ENCODE assay signal across 8 cellular contexts in genomic region chr14:73743431-73743931, GRCh38. TPM values are rescaled to one million over a fixed set of nuclear protein-coding genes. Genes with fewer than 3 reads are reported as not detected.
A peak's percentile ranks its signal among the peaks of the same experiment; 100 is the strongest.
DNase-seq lines count a peak whose midpoint lies in the region; ATAC-seq and TF ChIP-seq lines count a peak whose summit lies in the region.

No MANE protein-coding gene starts in this region.

- no peak overlapping the region for H3K4me3 ChIP-seq in testis

- peaks cover 84% of the 10 kb centered on the region for H3K4me1 ChIP-seq in testis

- H3K36me3 ChIP-seq in testis (ENCODE audit: low read depth, missing control alignments) = no peaks in the 10 kb centered on the region

- H3K9me3 Mint-ChIP-seq in T-helper 2 cell treated with Interferon-gamma antibody and Interleukin-4, amounts not matched to agents 5 μg/mL and 100 μg/mL, for 36 hours = no peaks in the 10 kb centered on the region
- no peaks in the 10 kb centered on the region for H3K9me3 Mint-ChIP-seq in dendritic cell treated with granulocyte-macrophage colony-stimulating factor and Interleukin-4, amounts not matched to agents 40 ng/mL and 50 ng/mL, for 4 days
- no peaks in the 10 kb centered on the region for H3K9me3 Mint-ChIP-seq in nephron progenitor cell

- H3K4me3 Mint-ChIP-seq in T-helper 2 cell treated with Interferon-gamma antibody and Interleukin-4, amounts not matched to agents 5 μg/mL and 100 μg/mL, for 36 hours = peak overlapping the region; percentile 93
- H3K4me3 Mint-ChIP-seq in dendritic cell treated with granulocyte-macrophage colony-stimulating factor and Interleukin-4, amounts not matched to agents 40 ng/mL and 50 ng/mL, for 4 days = peak overlapping the region; percentile 27
- peak overlapping the region; percentile 46 for H3K4me3 Mint-ChIP-seq in nephron progenitor cell

- peak overlapping the region in 1 of 2 donors; percentile 80 for H3K27ac ChIP-seq in testis

- peaks cover 79% of the 10 kb centered on the region for H3K4me1 Mint-ChIP-seq in T-helper 2 cell treated with Interferon-gamma antibody and Interleukin-4, amounts not matched to agents 5 μg/mL and 100 μg/mL, for 36 hours (ENCODE audit: low read depth)
- H3K4me1 Mint-ChIP-seq in dendritic cell treated with granulocyte-macrophage colony-stimulating factor and Interleukin-4, amounts not matched to agents 40 ng/mL and 50 ng/mL, for 4 days (ENCODE audit: low read depth) = peaks cover 96% of the 10 kb centered on the region
- H3K4me1 Mint-ChIP-seq in nephron progenitor cell = peaks cover 77% of the 10 kb centered on the region

- TF ChIP-seq CTCF in nephron progenitor cell (IDR thresholded peaks at IDR 0.05) (no peak), GM13976 (IDR thresholded peaks at IDR 0.05; ENCODE audit: borderline replicate concordance, control extremely low read depth, extremely low read depth, insufficient read depth, missing control alignments) (no peak), testis (IDR thresholded peaks at IDR 0.05) (no peak)

- no peaks in the 10 kb centered on the region for H3K27me3 ChIP-seq in testis

- in situ Hi-C loops in GM13976 (cut with MboI; ENCODE audit: low sequenced_read_pairs, unreplicated experiment) = loop anchor here (25.0 kb wide), 1 partner anchor 294 kb away; no protein-coding TSS in a partner anchor

- no peaks in the 10 kb centered on the region for H3K27me3 Mint-ChIP-seq in T-helper 2 cell treated with Interferon-gamma antibody and Interleukin-4, amounts not matched to agents 5 μg/mL and 100 μg/mL, for 36 hours (ENCODE audit: low read depth)
- H3K27me3 Mint-ChIP-seq in dendritic cell treated with granulocyte-macrophage colony-stimulating factor and Interleukin-4, amounts not matched to agents 40 ng/mL and 50 ng/mL, for 4 days = no peaks in the 10 kb centered on the region
- no peaks in the 10 kb centered on the region for H3K27me3 Mint-ChIP-seq in nephron progenitor cell (ENCODE audit: low read depth, poor library complexity)

- H3K27ac Mint-ChIP-seq in T-helper 2 cell treated with Interferon-gamma antibody and Interleukin-4, amounts not matched to agents 5 μg/mL and 100 μg/mL, for 36 hours = peak overlapping the region; percentile 90
- peak overlapping the region; percentile 73 for H3K27ac Mint-ChIP-seq in dendritic cell treated with granulocyte-macrophage colony-stimulating factor and Interleukin-4, amounts not matched to agents 40 ng/mL and 50 ng/mL, for 4 days
- peak overlapping the region; percentile 64 for H3K27ac Mint-ChIP-seq in nephron progenitor cell

- WGBS in testis, 2 donors = 35 to 51% methylated on average over 10 to 11 of the region's 11 CpGs

- peaks cover 26% of the 10 kb centered on the region for H3K36me3 Mint-ChIP-seq in T-helper 2 cell treated with Interferon-gamma antibody and Interleukin-4, amounts not matched to agents 5 μg/mL and 100 μg/mL, for 36 hours (ENCODE audit: low read depth)
- H3K36me3 Mint-ChIP-seq in dendritic cell treated with granulocyte-macrophage colony-stimulating factor and Interleukin-4, amounts not matched to agents 40 ng/mL and 50 ng/mL, for 4 days (ENCODE audit: low read depth) = peaks cover 36% of the 10 kb centered on the region
- H3K36me3 Mint-ChIP-seq in nephron progenitor cell (ENCODE audit: low read depth) = no peaks in the 10 kb centered on the region

- intact Hi-C loops in dendritic cell treated with granulocyte-macrophage colony-stimulating factor and Interleukin-4, amounts not matched to agents 40 ng/mL and 50 ng/mL, for 4 days (cut with micrococcal nuclease) = no loop called here
- intact Hi-C loops in testis (cut with DNase I; ENCODE audit: low total_unique reads) = no loop called here

- no peaks in the 10 kb centered on the region for H3K9me3 ChIP-seq in testis

- ATAC-seq in GM18511 (IDR thresholded peaks at IDR 0.05; ENCODE audit: unreplicated experiment) (peak; percentile 45), HG03066 (IDR thresholded peaks at IDR 0.05; ENCODE audit: low read depth, unreplicated experiment) (peak; percentile 49)

- DNase-seq in T-helper 2 cell treated with Interferon-gamma antibody and Interleukin-4, amounts not matched to agents 5 μg/mL and 100 μg/mL, for 36 hours (ENCODE audit: low spot score) = peak; percentile 57
- DNase-seq in nephron progenitor cell (no peak), 8988T (no peak), GM13976 (ENCODE audit: low spot score) (no peak), testis (no peak)

- no peak for TF ChIP-seq POLR2A in testis (IDR thresholded peaks at IDR 0.05)

RNA-seq across cellular contexts. Expression of gene PNMA1, which starts 29.3 kb away (rescaled TPM):
- 10 to 100 TPM; 74.8 to 85.6 TPM for total RNA-seq in testis
- polyA plus RNA-seq in testis (ENCODE audit: insufficient read depth, low read depth, low replicate concordance) = 184 TPM

Comparison
In these comparisons a context has a peak if more than half of its experiments do, and no peak if none do; other contexts are left out.
1. H3K4me3 Mint-ChIP-seq: peak in every context shown above with its lines; median percentile 93 in T-helper 2 cell treated with Interferon-gamma antibody and Interleukin-4, amounts not matched to agents 5 μg/mL and 100 μg/mL, for 36 hours; 46 in nephron progenitor cell; 27 in dendritic cell treated with granulocyte-macrophage colony-stimulating factor and Interleukin-4, amounts not matched to agents 40 ng/mL and 50 ng/mL, for 4 days.